17 cellular contexts compared by ENCODE assay signal in genomic region chr2:142863485-142863921, GRCh38. TPM values are rescaled to one million over a fixed set of nuclear protein-coding genes. Genes with fewer than 3 reads are reported as not detected.
DNase-seq lines count a peak whose midpoint lies in the region; ATAC-seq and TF ChIP-seq lines count a peak whose summit lies in the region.
"Had no signal": no experiment of that assay in that cellular context is flagged by ENCODE, and none has a peak within 500 bp of the region (broad histone marks: within the 10 kb centered on the region; RNA-seq: fewer than 3 reads in every experiment).

No MANE protein-coding gene starts in this region.

- H3K9me3 Mint-ChIP-seq in activated naive CD8-positive, alpha-beta T cell treated with anti-CD3 and anti-CD28 coated beads for 36 hours: no peaks in the 10 kb centered on the region
- H3K9me3 Mint-ChIP-seq: activated B cell treated with CpG ODN at 0.5 μM for 24 hours, nephron progenitor cell had no signal

- H3K27ac ChIP-seq in GM23248 (no peak overlapping the region), epithelial cell of prostate (peak overlapping the region; percentile 51)
- H3K27ac ChIP-seq: C4-2B, transverse colon had no signal

- intact Hi-C loops in mucosa of descending colon (cut with DNase I, micrococcal nuclease): no loop called here

- no peak overlapping the region for H2AFZ ChIP-seq in GM23248

- H3K4me1 ChIP-seq in GM23248 (ENCODE audit: insufficient read depth) (peaks cover 15% of the 10 kb centered on the region), mucosa of descending colon (ENCODE audit: low read depth) (peaks cover 5% of the 10 kb centered on the region)

- H3K4me2 ChIP-seq in GM23248 (ENCODE audit: unreplicated experiment): no peak overlapping the region

- H3K27me3 ChIP-seq in GM23248 (replicated peaks; ENCODE audit: insufficient read depth): no peaks in the 10 kb centered on the region
- H3K27me3 ChIP-seq: transverse colon had no signal

- no peaks in the 10 kb centered on the region for H3K79me2 ChIP-seq in GM23248 (ENCODE audit: insufficient read depth)

- no peak overlapping the region for H3K4me3 Mint-ChIP-seq in activated naive CD8-positive, alpha-beta T cell treated with anti-CD3 and anti-CD28 coated beads for 36 hours
- H3K4me3 Mint-ChIP-seq: activated B cell treated with CpG ODN at 0.5 μM for 24 hours, nephron progenitor cell had no signal

- H3F3A ChIP-seq in GM23248 (ENCODE audit: insufficient read depth): no peaks in the 10 kb centered on the region; the same call in 1 of the 2 replicates

- H3K36me3 Mint-ChIP-seq in activated naive CD8-positive, alpha-beta T cell treated with anti-CD3 and anti-CD28 coated beads for 36 hours: no peaks in the 10 kb centered on the region

- H3K4me3 ChIP-seq in GM23248 (no peak overlapping the region), mucosa of descending colon (no peak overlapping the region)
- H3K4me3 ChIP-seq: transverse colon had no signal

- no peak overlapping the region for H3K9ac ChIP-seq in GM23248

- no peak overlapping the region for H3K27ac Mint-ChIP-seq in activated naive CD8-positive, alpha-beta T cell treated with anti-CD3 and anti-CD28 coated beads for 36 hours
- H3K27ac Mint-ChIP-seq: activated B cell treated with CpG ODN at 0.5 μM for 24 hours, nephron progenitor cell had no signal

- ATAC-seq in mucosa of descending colon: peak; percentile 22

- H3K27me3 Mint-ChIP-seq in activated naive CD8-positive, alpha-beta T cell treated with anti-CD3 and anti-CD28 coated beads for 36 hours: peaks cover 3% of the 10 kb centered on the region
- H3K27me3 Mint-ChIP-seq: activated B cell treated with CpG ODN at 0.5 μM for 24 hours had no signal

- H4K20me1 ChIP-seq in GM23248 (ENCODE audit: insufficient read depth): no peaks in the 10 kb centered on the region

- in situ Hi-C loops in GM23248 (cut with MboI): no loop called here

- WGBS in GM23248 (ENCODE audit: low coverage in 1 of 2, low lambda C conversion rate in 2 of 2, missing lambda C conversion rate in 2 of 2), 2 experiments: 49 to 67% methylated on average over 2 of the region's 2 CpGs

- TF ChIP-seq CTCF in mucosa of descending colon (IDR thresholded peaks at IDR 0.05): no peak

- H3K36me3 ChIP-seq in GM23248 (ENCODE audit: low read depth) (no peaks in the 10 kb centered on the region), mucosa of descending colon (ENCODE audit: low read depth) (no peaks in the 10 kb centered on the region)
- H3K36me3 ChIP-seq: transverse colon had no signal

- no peaks in the 10 kb centered on the region for H3K9me2 ChIP-seq in GM23248 (ENCODE audit: insufficient read depth)

- H3K9me3 ChIP-seq in GM23248 (ENCODE audit: low read depth) (no peaks in the 10 kb centered on the region), mucosa of descending colon (no peaks in the 10 kb centered on the region)
- H3K9me3 ChIP-seq: transverse colon had no signal

- H3K4me1 Mint-ChIP-seq in activated naive CD8-positive, alpha-beta T cell treated with anti-CD3 and anti-CD28 coated beads for 36 hours: no peaks in the 10 kb centered on the region
- H3K4me1 Mint-ChIP-seq: nephron progenitor cell had no signal

- DNase-seq in GM23248 (peak; percentile 18), NCI-H345 treated with DMSO at 0.1 percent for 48 hours (lab: John Stamatoyannopoulos, UW; ENCODE audit: unreplicated experiment) (peak; percentile 82), epithelial cell of prostate (ENCODE audit: low read depth, low spot score) (no peak), mucosa of descending colon (no peak), SW480 (ENCODE audit: low spot score) (no peak), DMS114 treated with DMSO at 0.1 percent for 48 hours (lab: John Stamatoyannopoulos, UW; ENCODE audit: unreplicated experiment) (no peak), T1000 (lab: John Stamatoyannopoulos, UW) (no peak)
- no peak for DNase-seq in activated naive CD8-positive, alpha-beta T cell treated with anti-CD3 and anti-CD28 coated beads for 36 hours
- DNase-seq: activated B cell treated with CpG ODN at 0.5 μM for 24 hours; activated naive CD4-positive, alpha-beta T cell treated with anti-CD3 and anti-CD28 coated beads, Interleukin-2, amount 50 U/mL, for 16 hours; cerebellar nuclear complex; hippocampal formation; NCI-H446; nephron progenitor cell; stimulated activated CD4-positive, alpha-beta T cell treated with anti-CD3 and anti-CD28 coated beads, Interleukin-2, amount 100 ng/mL, for 24 hours; transverse colon had no signal

RNA-seq across cellular contexts. Expression of gene KYNU, which starts 14.0 kb away (rescaled TPM):
- total RNA-seq in GM23248 (2014; rRNA removed; shearing (Covaris generic)): under 0.01 TPM in 1 of 2 replicates, not detected in the other
- polyA plus RNA-seq in GM23248 (2016; fragmentation: Nextera tagmentation; extraction: Ambion mirVana): 0.15 TPM in 1 of 2 replicates, not detected in the other
- total RNA-seq in mucosa of descending colon: 1 to 10 TPM; 1.7 to 3.3 (median 2.7) TPM
- total RNA-seq in activated naive CD8-positive, alpha-beta T cell treated with anti-CD3 and anti-CD28 coated beads for 36 hours: under 1 TPM in 1 of 2 experiments, not detected in 1; 0.20 TPM

Comparison
In these comparisons a context has a peak if more than half of its experiments do, and no peak if none do; other contexts are left out.
1. DNase-seq: peak in GM23248 (single experiment) and NCI-H345 treated with DMSO at 0.1 percent for 48 hours (single experiment); none in epithelial cell of prostate (single experiment), mucosa of descending colon (0 of 3), SW480 (single experiment), DMS114 treated with DMSO at 0.1 percent for 48 hours (single experiment), T1000 (single experiment) and activated naive CD8-positive, alpha-beta T cell treated with anti-CD3 and anti-CD28 coated beads for 36 hours (single experiment).